ENCODE assay signal across 14 cellular contexts in genomic region chr10:32962541-32962940, GRCh38. TPM values are rescaled to one million over a fixed set of nuclear protein-coding genes. Genes with fewer than 3 reads are reported as not detected.
DNase-seq lines count a peak whose midpoint lies in the region; ATAC-seq and TF ChIP-seq lines count a peak whose summit lies in the region.
"Had no signal": no experiment of that assay in that cellular context is flagged by ENCODE, and none has a peak within 500 bp of the region (broad histone marks: within the 10 kb centered on the region; RNA-seq: fewer than 3 reads in every experiment).

No MANE protein-coding gene starts in this region.

- TF ChIP-seq POLR2A in spleen (IDR thresholded peaks at IDR 0.05), result no peak

- no peak overlapping the region for H3K4me3 ChIP-seq in adipocyte (ENCODE audit: low read length)
- peak overlapping the region; percentile 19 for H3K4me3 ChIP-seq in right cardiac atrium (ENCODE audit: low read length)
- no peak overlapping the region for H3K4me3 ChIP-seq in spleen
- H3K4me3 ChIP-seq in naive thymus-derived CD4-positive, alpha-beta T cell (ENCODE audit: low read length), result no peak overlapping the region

- POLR2A ChIA-PET in naive thymus-derived CD4-positive, alpha-beta T cell (lab: Charles Lee), result interaction anchor here (1.2 kb wide), 1 partner anchor 17 kb away, joined by 4 read pairs; no protein-coding TSS in a partner anchor
- POLR2A ChIA-PET in activated CD4-positive, alpha-beta T cell treated with anti-CD3 and anti-CD28 coated beads, Interleukin-2, amount 10 ng/mL, durations not matched to agents 7 days and 5 days (lab: Charles Lee), result no interaction called here

- H3K4me1 ChIP-seq in adipocyte (ENCODE audit: control insufficient read depth, insufficient read depth, low read length) (peaks cover 42% of the 10 kb centered on the region), right cardiac atrium (ENCODE audit: control insufficient read depth, insufficient read depth, low read length) (peaks cover 4% of the 10 kb centered on the region), spleen (peaks cover 31 to 50% (median 42%) of the 10 kb centered on the region in 6 donors)
- H3K4me1 ChIP-seq in naive thymus-derived CD4-positive, alpha-beta T cell (ENCODE audit: control insufficient read depth in 2 of 2, insufficient read depth in 2 of 2, low read length in 2 of 2), result no peaks in the 10 kb centered on the region

- intact Hi-C loops in right cardiac atrium (cut with DNase I) (no loop called here), spleen (cut with DNase I; ENCODE audit: low total_unique reads) (no loop called here)
- intact Hi-C loops in naive thymus-derived CD4-positive, alpha-beta T cell (cut with micrococcal nuclease), result loop anchor here in 1 of 2 donors (1.0 kb wide), 1 partner anchor 47 kb away; no protein-coding TSS in a partner anchor

- H3K27me3 ChIP-seq in adipocyte (replicated peaks; ENCODE audit: control insufficient read depth, insufficient read depth, low read length) (no peaks in the 10 kb centered on the region), right cardiac atrium (ENCODE audit: control insufficient read depth, insufficient read depth) (no peaks in the 10 kb centered on the region), spleen (replicated peaks in 1 of 7) (no peaks in the 10 kb centered on the region)
- no peaks in the 10 kb centered on the region for H3K27me3 ChIP-seq in naive thymus-derived CD4-positive, alpha-beta T cell (ENCODE audit: control insufficient read depth in 2 of 2, insufficient read depth in 2 of 2, low read length in 2 of 2)

- H3K36me3 ChIP-seq in adipocyte (ENCODE audit: control insufficient read depth, insufficient read depth, low read length, severe bottlenecking), result no peaks in the 10 kb centered on the region
- H3K36me3 ChIP-seq in spleen, result no peaks in the 10 kb centered on the region
- no peaks in the 10 kb centered on the region for H3K36me3 ChIP-seq in naive thymus-derived CD4-positive, alpha-beta T cell (ENCODE audit: control insufficient read depth in 2 of 3, insufficient read depth in 3 of 3, low read length in 3 of 3)

- H3K9me3 ChIP-seq in adipocyte (ENCODE audit: control insufficient read depth, low read length) (no peaks in the 10 kb centered on the region), right cardiac atrium (ENCODE audit: control insufficient read depth, low read length) (no peaks in the 10 kb centered on the region), spleen (no peaks in the 10 kb centered on the region)
- H3K9me3 ChIP-seq in naive thymus-derived CD4-positive, alpha-beta T cell (ENCODE audit: control insufficient read depth in 2 of 3, low read length in 3 of 3), result no peaks in the 10 kb centered on the region

- H3K4me1 Mint-ChIP-seq in naive thymus-derived CD4-positive, alpha-beta T cell, result peaks cover 8 to 26% (median 23%) of the 10 kb centered on the region in 7 donors
- peaks cover 20% of the 10 kb centered on the region for H3K4me1 Mint-ChIP-seq in activated CD4-positive, alpha-beta T cell treated with anti-CD3 and anti-CD28 coated beads, Interleukin-2, amount 10 ng/mL, durations not matched to agents 7 days and 5 days

- WGBS in right cardiac atrium, result 30% methylated on average over 4 of the region's 4 CpGs
- 42 to 54% (median 45%) methylated on average over 4 of the region's 4 CpGs for WGBS in spleen, 5 donors

- DNase-seq in HCEC 1CT (peak; percentile 38), adipocyte (ENCODE audit: low read depth) (no peak), right cardiac atrium (no peak), spleen (no peak), NCI-H2081 treated with DMSO at 0.1 percent for 48 hours (lab: John Stamatoyannopoulos, UW) (no peak)
- DNase-seq in stimulated activated CD8-positive, alpha-beta memory T cell treated with anti-CD3 and anti-CD28 coated beads, Interleukin-4, amount 100 ng/mL, for 48 hours, result no peak
- DNase-seq in naive thymus-derived CD4-positive, alpha-beta T cell, result no peak
- no peak for DNase-seq in activated CD4-positive, alpha-beta T cell treated with anti-CD3 and anti-CD28 coated beads, Interleukin-2, amount 10 ng/mL, durations not matched to agents 7 days and 5 days
- DNase-seq: activated CD4-positive, alpha-beta T cell treated with anti-CD3 and anti-CD28 coated beads for 36 hours; activated effector memory CD4-positive, alpha-beta T cell treated with anti-CD3 and anti-CD28 coated beads, Interleukin-2, amount 50 U/mL, for 16 hours; CD4-positive, alpha-beta T cell; nephron progenitor cell; stimulated activated CD4-positive, alpha-beta T cell treated with anti-CD3 and anti-CD28 coated beads, Interleukin-2, amount 100 ng/mL, for 24 hours; stimulated activated naive CD8-positive, alpha-beta T cell treated with anti-CD3 and anti-CD28 coated beads, Interleukin-15, amount 100 ng/mL, for 72 hours had no signal

- H3K4me3 Mint-ChIP-seq in naive thymus-derived CD4-positive, alpha-beta T cell, result no peak overlapping the region
- no peak overlapping the region for H3K4me3 Mint-ChIP-seq in activated CD4-positive, alpha-beta T cell treated with anti-CD3 and anti-CD28 coated beads, Interleukin-2, amount 10 ng/mL, durations not matched to agents 7 days and 5 days
- H3K4me3 Mint-ChIP-seq: activated CD4-positive, alpha-beta T cell treated with anti-CD3 and anti-CD28 coated beads for 36 hours; CD4-positive, alpha-beta T cell; nephron progenitor cell; stimulated activated naive CD8-positive, alpha-beta T cell treated with anti-CD3 and anti-CD28 coated beads, Interleukin-15, amount 100 ng/mL, for 72 hours had no signal

- CTCF ChIA-PET in naive thymus-derived CD4-positive, alpha-beta T cell (lab: Charles Lee), result no interaction called here
- CTCF ChIA-PET in activated CD4-positive, alpha-beta T cell treated with anti-CD3 and anti-CD28 coated beads, Interleukin-2, amount 10 ng/mL, durations not matched to agents 7 days and 5 days (lab: Charles Lee), result no interaction called here

- peaks cover 0 to 4% (median 0%) of the 10 kb centered on the region in 5 donors for H3K36me3 Mint-ChIP-seq in naive thymus-derived CD4-positive, alpha-beta T cell
- H3K36me3 Mint-ChIP-seq in activated CD4-positive, alpha-beta T cell treated with anti-CD3 and anti-CD28 coated beads, Interleukin-2, amount 10 ng/mL, durations not matched to agents 7 days and 5 days (ENCODE audit: low read depth), result peaks cover 3% of the 10 kb centered on the region

- H3K9me3 Mint-ChIP-seq in naive thymus-derived CD4-positive, alpha-beta T cell, result peaks cover 0 to 2% (median 0%) of the 10 kb centered on the region in 11 donors
- H3K9me3 Mint-ChIP-seq in activated CD4-positive, alpha-beta T cell treated with anti-CD3 and anti-CD28 coated beads, Interleukin-2, amount 10 ng/mL, durations not matched to agents 7 days and 5 days, result no peaks in the 10 kb centered on the region
- H3K9me3 Mint-ChIP-seq: stimulated activated naive CD8-positive, alpha-beta T cell treated with anti-CD3 and anti-CD28 coated beads, Interleukin-15, amount 100 ng/mL, for 72 hours had no signal

- H3K27me3 Mint-ChIP-seq in naive thymus-derived CD4-positive, alpha-beta T cell, result peaks cover 0 to 26% (median 0%) of the 10 kb centered on the region in 5 donors
- H3K27me3 Mint-ChIP-seq in activated CD4-positive, alpha-beta T cell treated with anti-CD3 and anti-CD28 coated beads, Interleukin-2, amount 10 ng/mL, durations not matched to agents 7 days and 5 days, result peaks cover 13% of the 10 kb centered on the region
- H3K27me3 Mint-ChIP-seq: CD4-positive, alpha-beta T cell had no signal

- ATAC-seq in right cardiac atrium, result no peak
- no peak for ATAC-seq in naive thymus-derived CD4-positive, alpha-beta T cell
- ATAC-seq: activated CD4-positive, alpha-beta T cell treated with anti-CD3 and anti-CD28 coated beads for 36 hours; stimulated activated naive CD8-positive, alpha-beta T cell treated with anti-CD3 and anti-CD28 coated beads, Interleukin-15, amount 100 ng/mL, for 72 hours had no signal

- H3K27ac ChIP-seq in right cardiac atrium (ENCODE audit: low read length), result no peak overlapping the region
- peak overlapping the region; percentile 38 to 95 (median 92) for H3K27ac ChIP-seq in spleen
- no peak overlapping the region for H3K27ac ChIP-seq in naive thymus-derived CD4-positive, alpha-beta T cell (ENCODE audit: low read depth, low read length)

- no peak for TF ChIP-seq CTCF in spleen (IDR thresholded peaks at IDR 0.05 in 8 of 11, conservative IDR thresholded peaks at IDR 0.05 in 3 of 11)

- peak overlapping the region; percentile 53 for H3K9ac ChIP-seq in adipocyte (ENCODE audit: low read length)

- no peak overlapping the region for H3K27ac Mint-ChIP-seq in naive thymus-derived CD4-positive, alpha-beta T cell
- H3K27ac Mint-ChIP-seq in activated CD4-positive, alpha-beta T cell treated with anti-CD3 and anti-CD28 coated beads, Interleukin-2, amount 10 ng/mL, durations not matched to agents 7 days and 5 days, result no peak overlapping the region
- H3K27ac Mint-ChIP-seq: activated CD4-positive, alpha-beta T cell treated with anti-CD3 and anti-CD28 coated beads for 36 hours; CD4-positive, alpha-beta T cell; nephron progenitor cell; stimulated activated naive CD8-positive, alpha-beta T cell treated with anti-CD3 and anti-CD28 coated beads, Interleukin-15, amount 100 ng/mL, for 72 hours had no signal

RNA-seq across cellular contexts. Expression of gene ITGB1, which starts 4.5 kb away (rescaled TPM):
- total RNA-seq in right cardiac atrium, result 100 to 1,000 TPM; 453 to 583 (median 494) TPM
- polyA plus RNA-seq in right cardiac atrium, result 259 TPM
- total RNA-seq in spleen, result 100 to 1,000 TPM; 242 to 555 (median 365) TPM
- polyA plus RNA-seq in spleen, result 10 to 100 TPM; 31.5 to 65.3 (median 54.3) TPM
- 100 to 1,000 TPM in 1 of 5 experiments, 10 to 100 TPM in 4; 43.2 to 205 (median 60.8) TPM for total RNA-seq in naive thymus-derived CD4-positive, alpha-beta T cell
- polyA plus RNA-seq in naive thymus-derived CD4-positive, alpha-beta T cell, result 10 to 100 TPM; 26.5 to 36.1 TPM
- 10 to 100 TPM; 89.4 to 98.4 TPM for total RNA-seq in activated CD4-positive, alpha-beta T cell treated with anti-CD3 and anti-CD28 coated beads, Interleukin-2, amount 10 ng/mL, durations not matched to agents 7 days and 5 days

Comparison
In these comparisons a context has a peak if more than half of its experiments do, and no peak if none do; other contexts are left out.
1. H3K27ac ChIP-seq: peak in spleen (8 of 8); none in right cardiac atrium (single experiment) and naive thymus-derived CD4-positive, alpha-beta T cell (single experiment).